8 cellular contexts compared by ENCODE assay signal in genomic region chr19:54248016-54248601, GRCh38. TPM values are rescaled to one million over a fixed set of nuclear protein-coding genes. Genes with fewer than 3 reads are reported as not detected.
A peak's percentile ranks its signal among the peaks of the same experiment; 100 is the strongest.
DNase-seq lines count a peak whose midpoint lies in the region; ATAC-seq and TF ChIP-seq lines count a peak whose summit lies in the region.

No MANE protein-coding gene starts in this region.

- H3K9me3 ChIP-seq in mucosa of descending colon (no peaks in the 10 kb centered on the region), aorta (ENCODE audit: control insufficient read depth, low read length) (peaks cover 3% of the 10 kb centered on the region)

- 63 to 64% methylated on average over 8 of the region's 8 CpGs for WGBS in aorta, 2 donors

- no peaks in the 10 kb centered on the region for H3K36me3 Mint-ChIP-seq in activated naive CD4-positive, alpha-beta T cell treated with anti-CD3 and anti-CD28 coated beads for 36 hours (ENCODE audit: low read depth)
- no peaks in the 10 kb centered on the region for H3K36me3 Mint-ChIP-seq in activated naive CD8-positive, alpha-beta T cell treated with anti-CD3 and anti-CD28 coated beads for 36 hours
- no peaks in the 10 kb centered on the region for H3K36me3 Mint-ChIP-seq in mesothelial cell of epicardium

- H3K36me3 ChIP-seq in mucosa of descending colon (ENCODE audit: low read depth) (no peaks in the 10 kb centered on the region), aorta (ENCODE audit: control insufficient read depth in 1 of 2, insufficient read depth in 2 of 2, low read length in 1 of 2) (no peaks in the 10 kb centered on the region)

- no peak overlapping the region for H3K27ac ChIP-seq in aorta (ENCODE audit: low read depth in 1 of 2, low read length in 2 of 2)

- peak overlapping the region; percentile 14 for H3K4me3 Mint-ChIP-seq in activated naive CD4-positive, alpha-beta T cell treated with anti-CD3 and anti-CD28 coated beads for 36 hours
- H3K4me3 Mint-ChIP-seq in activated naive CD8-positive, alpha-beta T cell treated with anti-CD3 and anti-CD28 coated beads for 36 hours, result no peak overlapping the region
- no peak overlapping the region for H3K4me3 Mint-ChIP-seq in mesothelial cell of epicardium

- no peak for TF ChIP-seq CTCF in mucosa of descending colon (IDR thresholded peaks at IDR 0.05)
- TF ChIP-seq CTCF in mesothelial cell of epicardium (IDR thresholded peaks at IDR 0.05; ENCODE audit: unreplicated experiment), result no peak

- no peaks in the 10 kb centered on the region for H3K27me3 Mint-ChIP-seq in activated naive CD4-positive, alpha-beta T cell treated with anti-CD3 and anti-CD28 coated beads for 36 hours (ENCODE audit: low read depth)
- H3K27me3 Mint-ChIP-seq in activated naive CD8-positive, alpha-beta T cell treated with anti-CD3 and anti-CD28 coated beads for 36 hours, result peaks cover 14% of the 10 kb centered on the region
- H3K27me3 Mint-ChIP-seq in mesothelial cell of epicardium (ENCODE audit: low read depth), result peaks cover 44% of the 10 kb centered on the region

- CTCF ChIA-PET in activated naive CD4-positive, alpha-beta T cell treated with anti-CD3 and anti-CD28 coated beads for 36 hours (lab: Charles Lee), result no interaction called here

- DNase-seq in activated naive CD4-positive, alpha-beta T cell treated with anti-CD3 and anti-CD28 coated beads for 36 hours, result peak; percentile 77
- DNase-seq in activated naive CD4-positive, alpha-beta T cell (lab: John Stamatoyannopoulos, UW), result no peak
- DNase-seq in activated naive CD8-positive, alpha-beta T cell treated with anti-CD3 and anti-CD28 coated beads for 36 hours, result peak; percentile 33
- peak in 1 of 3 donors; percentile 20 for DNase-seq in mucosa of descending colon
- DNase-seq in aorta, result peak in 1 of 2 donors; percentile 78
- no peak for DNase-seq in NCI-H1436 (lab: John Stamatoyannopoulos, UW)
- DNase-seq in mesothelial cell of epicardium (ENCODE audit: low spot score in 2 of 2, unreplicated experiment in 2 of 2), result no peak

- H3K27me3 ChIP-seq in aorta (ENCODE audit: control insufficient read depth in 1 of 2, insufficient read depth in 2 of 2, low read length in 1 of 2), result no peaks in the 10 kb centered on the region

- no peaks in the 10 kb centered on the region for H3K9me3 Mint-ChIP-seq in activated naive CD4-positive, alpha-beta T cell treated with anti-CD3 and anti-CD28 coated beads for 36 hours
- H3K9me3 Mint-ChIP-seq in activated naive CD8-positive, alpha-beta T cell treated with anti-CD3 and anti-CD28 coated beads for 36 hours, result no peaks in the 10 kb centered on the region
- H3K9me3 Mint-ChIP-seq in mesothelial cell of epicardium, result no peaks in the 10 kb centered on the region

- H3K4me1 ChIP-seq in mucosa of descending colon (ENCODE audit: low read depth) (no peaks in the 10 kb centered on the region), aorta (ENCODE audit: control insufficient read depth in 1 of 2, insufficient read depth in 2 of 2, low read length in 2 of 2) (no peaks in the 10 kb centered on the region)

- peaks cover 12% of the 10 kb centered on the region for H3K4me1 Mint-ChIP-seq in activated naive CD4-positive, alpha-beta T cell treated with anti-CD3 and anti-CD28 coated beads for 36 hours (ENCODE audit: low read depth)
- H3K4me1 Mint-ChIP-seq in activated naive CD8-positive, alpha-beta T cell treated with anti-CD3 and anti-CD28 coated beads for 36 hours, result peaks cover 9% of the 10 kb centered on the region
- peaks cover under 1% of the 10 kb centered on the region for H3K4me1 Mint-ChIP-seq in mesothelial cell of epicardium

- intact Hi-C loops in activated naive CD4-positive, alpha-beta T cell treated with anti-CD3 and anti-CD28 coated beads for 36 hours (cut with micrococcal nuclease), result loop anchor here (5.0 kb wide), 2 partner anchors 114 to 129 kb away; partner anchors contain the start of gene LAIR1
- intact Hi-C loops in mucosa of descending colon (cut with DNase I, micrococcal nuclease), result no loop called here
- intact Hi-C loops in aorta (cut with DNase I), result no loop called here

- H3K27ac Mint-ChIP-seq in activated naive CD4-positive, alpha-beta T cell treated with anti-CD3 and anti-CD28 coated beads for 36 hours, result no peak overlapping the region
- H3K27ac Mint-ChIP-seq in activated naive CD8-positive, alpha-beta T cell treated with anti-CD3 and anti-CD28 coated beads for 36 hours, result no peak overlapping the region
- no peak overlapping the region for H3K27ac Mint-ChIP-seq in mesothelial cell of epicardium

- H3K4me3 ChIP-seq in mucosa of descending colon, result no peak overlapping the region
- H3K4me3 ChIP-seq in aorta (ENCODE audit: low read length in 2 of 2), result no peak overlapping the region

- ATAC-seq in mucosa of descending colon (peak; percentile 67), aorta (ENCODE audit: low FRiP score) (peak; percentile 52), HG03135 (IDR thresholded peaks at IDR 0.05; ENCODE audit: unreplicated experiment) (no peak)

RNA-seq across cellular contexts. Expression of gene LILRA6, which starts 5.5 kb away (rescaled TPM):
- total RNA-seq in activated naive CD4-positive, alpha-beta T cell treated with anti-CD3 and anti-CD28 coated beads for 36 hours, result not detected
- total RNA-seq in activated naive CD8-positive, alpha-beta T cell treated with anti-CD3 and anti-CD28 coated beads for 36 hours, result not detected
- total RNA-seq in mucosa of descending colon (1 to 10 TPM in 2 of 3 donors, not detected in 1; 2.4 to 3.5 TPM), aorta (10 to 100 TPM; 13.3 to 14.8 TPM), mesothelial cell of epicardium (not detected in 3 replicates)
- polyA plus RNA-seq in aorta, result 1 to 10 TPM in 1 of 2 donors, under 1 TPM in 1; 0.43 to 4.8 TPM

RNA-seq across cellular contexts. Expression of gene LILRB5, which starts 9.0 kb away (rescaled TPM):
- total RNA-seq in activated naive CD4-positive, alpha-beta T cell treated with anti-CD3 and anti-CD28 coated beads for 36 hours, result not detected
- not detected for total RNA-seq in activated naive CD8-positive, alpha-beta T cell treated with anti-CD3 and anti-CD28 coated beads for 36 hours
- total RNA-seq in mucosa of descending colon (10 to 100 TPM in 2 of 3 donors, 1 to 10 TPM in 1; 5.4 to 17.5 (median 12.2) TPM), aorta (10 to 100 TPM; 15.0 to 48.7 TPM), mesothelial cell of epicardium (not detected in 3 replicates)
- 1 to 10 TPM; 2.7 to 8.4 TPM for polyA plus RNA-seq in aorta

RNA-seq across cellular contexts. Expression of gene LILRB3, which starts 25.3 kb away (rescaled TPM):
- total RNA-seq in activated naive CD4-positive, alpha-beta T cell treated with anti-CD3 and anti-CD28 coated beads for 36 hours, result not detected
- total RNA-seq in activated naive CD8-positive, alpha-beta T cell treated with anti-CD3 and anti-CD28 coated beads for 36 hours, result not detected
- 1 to 10 TPM in 2 of 3 donors, under 1 TPM in 1; 0.67 to 7.7 (median 4.3) TPM for total RNA-seq in mucosa of descending colon
- total RNA-seq in aorta, result 10 to 100 TPM; 18.8 to 26.7 TPM
- polyA plus RNA-seq in aorta, result 1 to 10 TPM in 1 of 2 donors, under 1 TPM in 1; 0.61 to 1.9 TPM
- not detected in 3 replicates for total RNA-seq in mesothelial cell of epicardium

RNA-seq across cellular contexts. Expression of gene LILRB2, which starts 32.8 kb away (rescaled TPM):
- total RNA-seq in activated naive CD4-positive, alpha-beta T cell treated with anti-CD3 and anti-CD28 coated beads for 36 hours, result not detected
- total RNA-seq in activated naive CD8-positive, alpha-beta T cell treated with anti-CD3 and anti-CD28 coated beads for 36 hours, result not detected
- total RNA-seq in mucosa of descending colon, result 1 to 10 TPM; 1.2 to 9.6 (median 4.7) TPM
- total RNA-seq in aorta, result 10 to 100 TPM; 10.2 to 22.7 TPM
- polyA plus RNA-seq in aorta, result 1 to 10 TPM in 1 of 2 donors, under 1 TPM in 1; 0.38 to 2.0 TPM
- not detected in 3 replicates for total RNA-seq in mesothelial cell of epicardium

RNA-seq across cellular contexts. Expression of gene RPS9, which starts 47.5 kb away (rescaled TPM):
- 1,000 to 10,000 TPM; 1,883 to 1,912 TPM for total RNA-seq in activated naive CD4-positive, alpha-beta T cell treated with anti-CD3 and anti-CD28 coated beads for 36 hours
- total RNA-seq in activated naive CD8-positive, alpha-beta T cell treated with anti-CD3 and anti-CD28 coated beads for 36 hours, result 1,000 to 10,000 TPM; 1,783 to 1,787 TPM
- total RNA-seq in mucosa of descending colon (1,000 to 10,000 TPM in 2 of 3 donors, 100 to 1,000 TPM in 1; 873 to 1,110 (median 1,027) TPM), aorta (1,000 to 10,000 TPM in 1 of 2 donors, 100 to 1,000 TPM in 1; 778 to 1,093 TPM), mesothelial cell of epicardium (1,211 to 1,274 TPM (median 1,263 TPM) in 3 replicates)
- polyA plus RNA-seq in aorta, result 1,000 to 10,000 TPM; 3,636 to 4,281 TPM

Comparison
In these comparisons a context has a peak if more than half of its experiments do, and no peak if none do; other contexts are left out.
1. DNase-seq: peak in activated naive CD4-positive, alpha-beta T cell treated with anti-CD3 and anti-CD28 coated beads for 36 hours (single experiment) and activated naive CD8-positive, alpha-beta T cell treated with anti-CD3 and anti-CD28 coated beads for 36 hours (single experiment); none in activated naive CD4-positive, alpha-beta T cell (0 of 4), NCI-H1436 (single experiment) and mesothelial cell of epicardium (0 of 2).